Comparison of ENCODE assay signal across 8 cellular contexts in the genomic region with DNA sequence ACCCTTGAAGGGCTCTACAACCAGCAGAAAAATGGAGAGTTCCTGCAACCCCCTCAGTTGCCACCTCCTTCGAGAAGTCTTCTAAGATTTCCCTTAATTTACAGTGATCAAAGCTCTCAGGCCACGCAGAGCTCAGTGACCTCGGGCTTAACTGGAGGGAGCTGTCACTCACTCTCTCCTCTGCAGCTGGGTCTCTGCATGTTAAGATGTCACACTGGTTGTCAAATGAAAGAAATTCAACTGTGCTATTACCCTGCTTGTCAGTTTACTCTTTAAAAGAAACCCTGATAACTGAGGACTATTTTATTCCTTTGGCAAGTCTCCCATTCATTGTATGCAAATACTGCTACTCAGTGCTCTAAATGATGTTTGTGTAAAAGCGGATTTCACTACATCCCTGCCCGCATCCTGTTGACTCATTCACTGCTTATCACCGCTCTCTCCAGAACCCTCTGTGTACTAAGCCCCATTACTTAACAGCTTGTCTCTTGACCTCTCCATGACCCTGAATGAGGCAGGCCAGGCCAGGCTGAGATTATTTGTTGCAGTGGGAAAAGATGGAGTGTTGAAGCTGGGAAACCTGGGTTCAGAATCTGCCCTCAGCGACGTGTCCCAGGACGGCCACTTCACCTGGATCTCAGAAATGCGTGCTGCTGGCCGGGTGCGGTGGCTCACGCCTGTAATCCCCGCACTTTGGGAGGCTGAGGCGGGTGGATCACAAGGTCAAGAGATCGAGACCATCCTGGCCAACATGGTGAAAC. TPM values are rescaled to one million over a fixed set of nuclear protein-coding genes. Genes with fewer than 3 reads are reported as not detected.
DNase-seq lines count a peak whose midpoint lies in the region; ATAC-seq and TF ChIP-seq lines count a peak whose summit lies in the region.

No MANE protein-coding gene starts in this region.

- CTCF ChIA-PET in Calu3 (lab: Charles Lee), result interaction anchor here (0.7 to 1.4 kb wide), 3 partner anchors 8 to 14 kb away, joined by 3 to 8 read pairs (median 5); a partner anchor contains a TSS

- no peaks in the 10 kb centered on the region for H3K27me3 Mint-ChIP-seq in Calu3 (ENCODE audit: unreplicated experiment)

- no peaks in the 10 kb centered on the region for H3K9me3 Mint-ChIP-seq in Calu3 (ENCODE audit: low read depth, unreplicated experiment)

- no TSS peak for BruUV-seq in Calu3 (replicated peaks; lab: Mats Ljungman, UMichigan)

- DNase-seq in Calu3 (peak; percentile 74), HS-27A (ENCODE audit: low read depth) (peak; percentile 82), T-helper 22 cell (ENCODE audit: low read depth) (peak; percentile 59), astrocyte of the hippocampus (ENCODE audit: low read depth, low spot score) (peak; percentile 95), kidney tubule cell (ENCODE audit: low spot score) (peak; percentile 94), cortex of kidney (lab: John Stamatoyannopoulos, UW) (no peak)
- peak; percentile 71 for DNase-seq in stimulated activated CD8-positive, alpha-beta memory T cell treated with anti-CD3 and anti-CD28 coated beads, Interleukin-4, amount 100 ng/mL, for 48 hours

- H3K4me1 Mint-ChIP-seq in Calu3 (ENCODE audit: low read depth, unreplicated experiment), result peaks cover 55% of the 10 kb centered on the region

- TF ChIP-seq CTCF in Calu3 (IDR thresholded peaks at IDR 0.05; ENCODE audit: unreplicated experiment), result no peak

- intact Hi-C loops in Calu3 (cut with micrococcal nuclease; ENCODE audit: unreplicated experiment), result loop anchor here (2.0 kb wide), 1 partner anchor 15 kb away; a partner anchor contains a TSS

- peak overlapping the region; percentile 93 for H3K27ac Mint-ChIP-seq in Calu3 (ENCODE audit: unreplicated experiment)

- no peak for ATAC-seq in HG02852 (IDR thresholded peaks at IDR 0.05; ENCODE audit: unreplicated experiment)

- H3K4me3 Mint-ChIP-seq in Calu3 (ENCODE audit: low read depth, unreplicated experiment), result peak overlapping the region; percentile 24

- peaks cover 95% of the 10 kb centered on the region for H3K36me3 Mint-ChIP-seq in Calu3 (ENCODE audit: insufficient read depth, unreplicated experiment)

RNA-seq across cellular contexts. Expression of a gene that starts 13.7 kb away (rescaled TPM):
- 173 and 239 TPM in 2 replicates for total RNA-seq in Calu3 (2022)

RNA-seq across cellular contexts. Expression of a gene that starts 39.6 kb away (rescaled TPM):
- total RNA-seq in Calu3 (2022), result not detected in 2 replicates
